ENCODE assay signal across 13 cellular contexts in the genomic region with DNA sequence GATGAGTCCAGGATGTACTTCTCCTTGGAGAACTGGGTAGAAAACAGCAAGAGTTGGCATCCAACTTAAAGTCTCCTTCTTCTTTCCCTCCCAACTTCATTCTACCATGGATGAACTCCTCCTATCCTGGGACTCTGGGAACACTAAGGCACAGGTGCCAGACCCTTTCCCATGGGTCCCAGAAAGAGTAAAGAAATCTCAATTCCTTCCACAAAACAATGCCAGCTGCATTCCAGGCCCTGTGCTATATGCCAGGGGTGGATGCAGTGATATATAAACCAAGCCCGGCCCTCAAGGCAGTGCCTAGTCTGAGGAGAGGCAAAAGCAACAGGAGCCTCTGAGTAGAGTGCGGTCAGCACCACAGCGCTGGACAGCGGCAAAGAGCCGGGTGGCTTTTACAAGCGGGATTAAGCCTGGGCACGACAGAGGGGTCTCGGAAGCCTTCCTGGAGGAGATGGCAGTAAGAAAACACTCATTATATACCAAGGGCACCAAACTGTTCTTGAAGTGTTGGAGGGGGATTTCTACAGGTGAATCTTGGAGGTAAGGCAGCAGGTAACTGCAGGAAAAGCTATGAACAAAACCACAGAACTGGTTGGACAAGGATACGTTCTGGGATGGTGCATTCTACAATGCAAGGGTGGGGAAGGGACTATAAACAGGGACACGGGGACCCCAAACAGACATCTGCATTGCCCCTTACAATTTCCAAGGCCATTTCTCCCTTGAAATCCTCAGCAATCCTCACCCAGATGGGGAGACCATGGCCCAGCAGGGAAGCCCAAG. TPM values are rescaled to one million over a fixed set of nuclear protein-coding genes. Genes with fewer than 3 reads are reported as not detected.
DNase-seq lines count a peak whose midpoint lies in the region; ATAC-seq and TF ChIP-seq lines count a peak whose summit lies in the region.
"Had no signal": no experiment of that assay in that cellular context is flagged by ENCODE, and none has a peak within 500 bp of the region (broad histone marks: within the 10 kb centered on the region; RNA-seq: fewer than 3 reads in every experiment).

No MANE protein-coding gene starts in this region.

- H3K27me3 Mint-ChIP-seq in endodermal cell (ENCODE audit: insufficient read depth) = peaks cover 47% of the 10 kb centered on the region
- H3K27me3 Mint-ChIP-seq: activated T-helper 17 cell treated with anti-CD3 and anti-CD28 coated beads, Interleukin-2, amount 50 U/mL, for 72 hours had no signal

- intact Hi-C loops in mucosa of descending colon (cut with DNase I, micrococcal nuclease) = no loop called here

- H3K36me3 Mint-ChIP-seq in endodermal cell (ENCODE audit: low read depth) = no peaks in the 10 kb centered on the region

- POLR2A ChIA-PET in GM10248 (lab: Yijun Ruan, JAX) = no interaction called here

- H3K4me1 ChIP-seq in endodermal cell (ENCODE audit: control insufficient read depth, insufficient read depth, low read length) (no peaks in the 10 kb centered on the region), mucosa of descending colon (ENCODE audit: low read depth) (no peaks in the 10 kb centered on the region)

- H3K9me3 ChIP-seq in endodermal cell (ENCODE audit: control insufficient read depth, low read length) (no peaks in the 10 kb centered on the region), mucosa of descending colon (no peaks in the 10 kb centered on the region)

- WGBS in endodermal cell (ENCODE audit: insufficient coverage in 1 of 2, insufficient read length in 1 of 2), 2 experiments = 39 to 48% methylated on average over 4 to 10 of the region's 10 CpGs

- CTCF ChIA-PET in GM10248 (lab: Yijun Ruan, JAX) = interaction anchor here (0.9 to 4.2 kb wide), 2 partner anchors 16 to 170 kb away, joined by 3 to 17 read pairs; partner anchors contain the start of gene TOR2A

- ATAC-seq in mucosa of descending colon = peak; percentile 44
- ATAC-seq: activated T-helper 17 cell treated with anti-CD3 and anti-CD28 coated beads, Interleukin-2, amount 50 U/mL, for 72 hours had no signal

- H3K27ac Mint-ChIP-seq in endodermal cell = no peak overlapping the region

- TF ChIP-seq CTCF in endodermal cell (conservative IDR thresholded peaks at IDR 0.05) = no peak
- TF ChIP-seq CTCF in mucosa of descending colon (IDR thresholded peaks at IDR 0.05) = no peak
- TF ChIP-seq CTCF in GM10248 (IDR thresholded peaks at IDR 0.05; ENCODE audit: control extremely low read depth, extremely low read depth, low read depth, missing control alignments) = no peak
- TF ChIP-seq CTCF in GM13976 (IDR thresholded peaks at IDR 0.05; ENCODE audit: borderline replicate concordance, control extremely low read depth, extremely low read depth, insufficient read depth, missing control alignments) = no peak

- H3K9ac ChIP-seq in endodermal cell (ENCODE audit: extremely low read depth, low read length, poor library complexity, severe bottlenecking) = no peak overlapping the region

- no peaks in the 10 kb centered on the region for H3K4me1 Mint-ChIP-seq in endodermal cell

- no peak overlapping the region for H3K4me3 Mint-ChIP-seq in endodermal cell
- H3K4me3 Mint-ChIP-seq: activated T-helper 17 cell treated with anti-CD3 and anti-CD28 coated beads, Interleukin-2, amount 50 U/mL, for 72 hours had no signal

- H3K4me3 ChIP-seq in endodermal cell (ENCODE audit: low read length) (no peak overlapping the region), mucosa of descending colon (no peak overlapping the region)
- H3K4me3 ChIP-seq: PC-9 had no signal

- H3K9me3 Mint-ChIP-seq in endodermal cell = no peaks in the 10 kb centered on the region
- H3K9me3 Mint-ChIP-seq: activated T-helper 17 cell treated with anti-CD3 and anti-CD28 coated beads, Interleukin-2, amount 50 U/mL, for 72 hours had no signal

- in situ Hi-C loops in Caki2 (cut with HindIII; ENCODE audit: low pct_unique_long_range_greater_than_20kb, low sequenced_read_pairs) (no loop called here), GM13976 (cut with MboI; ENCODE audit: low sequenced_read_pairs, unreplicated experiment) (no loop called here)

- DNase-seq in Caki2 (ENCODE audit: low read depth) (peak; percentile 31), LoVo (ENCODE audit: low spot score) (peak; percentile 21), endodermal cell (peak; percentile 87), mucosa of descending colon (peak in 1 of 3 donors; percentile 58), GM10248 (ENCODE audit: extremely low spot score) (no peak), NCI-H1694 treated with DMSO at 0.1 percent for 48 hours (lab: John Stamatoyannopoulos, UW) (no peak), GM13976 (ENCODE audit: low spot score) (no peak), occipital lobe (lab: John Stamatoyannopoulos, UW) (no peak)
- DNase-seq: dorsolateral prefrontal cortex, NCI-H1417 treated with DMSO at 0.1 percent for 48 hours had no signal

- no peak overlapping the region for H3K27ac ChIP-seq in endodermal cell (ENCODE audit: low read depth, low read length)
- H3K27ac ChIP-seq: PC-9, VCaP had no signal

- H3K36me3 ChIP-seq in endodermal cell (ENCODE audit: control insufficient read depth, insufficient read depth, low read length) (no peaks in the 10 kb centered on the region), mucosa of descending colon (ENCODE audit: low read depth) (no peaks in the 10 kb centered on the region)

- H3K27me3 ChIP-seq in endodermal cell (ENCODE audit: control insufficient read depth, insufficient read depth, low read length, poor library complexity, severe bottlenecking) = peaks cover 47% of the 10 kb centered on the region

RNA-seq across cellular contexts. Expression of gene TOR2A, which starts 16.4 kb away (rescaled TPM):
- 2.3 and 2.6 TPM in 2 replicates for total RNA-seq in Caki2 (2014; rRNA removed; shearing (Covaris generic); ENCODE audit: low replicate concordance)
- 10 to 100 TPM; 15.7 to 16.7 TPM for total RNA-seq in endodermal cell
- polyA plus RNA-seq in endodermal cell (2013, experiment 1 of 2) = 19.2 TPM
- polyA plus RNA-seq in endodermal cell (2013, experiment 2 of 2) = 15.7 TPM
- total RNA-seq in mucosa of descending colon = 10 to 100 TPM; 19.7 to 30.2 (median 28.2) TPM
- 7.0 TPM for total RNA-seq in occipital lobe

RNA-seq across cellular contexts. Expression of gene SH2D3C, which starts 27.0 kb away (rescaled TPM):
- total RNA-seq in Caki2 (2014; rRNA removed; shearing (Covaris generic); ENCODE audit: low replicate concordance) = not detected in 2 replicates
- 1 to 10 TPM in 1 of 2 donors, under 1 TPM in 1; 0.77 to 1.4 TPM for total RNA-seq in endodermal cell
- 5.3 TPM for polyA plus RNA-seq in endodermal cell (2013, experiment 1 of 2)
- 5.3 TPM for polyA plus RNA-seq in endodermal cell (2013, experiment 2 of 2)
- total RNA-seq in mucosa of descending colon = 1 to 10 TPM; 3.2 to 7.4 (median 4.7) TPM
- 5.1 TPM for total RNA-seq in occipital lobe

RNA-seq across cellular contexts. Expression of gene CDK9, which starts 34.4 kb away (rescaled TPM):
- total RNA-seq in Caki2 (2014; rRNA removed; shearing (Covaris generic); ENCODE audit: low replicate concordance) = 38.3 and 51.9 TPM in 2 replicates
- total RNA-seq in endodermal cell = 100 to 1,000 TPM in 1 of 2 donors, 10 to 100 TPM in 1; 97.1 to 101 TPM
- 58.2 TPM for polyA plus RNA-seq in endodermal cell (2013, experiment 1 of 2)
- polyA plus RNA-seq in endodermal cell (2013, experiment 2 of 2) = 58.0 TPM
- 100 to 1,000 TPM in 1 of 3 donors, 10 to 100 TPM in 2; 67.8 to 111 (median 75.9) TPM for total RNA-seq in mucosa of descending colon
- 45.1 TPM for total RNA-seq in occipital lobe

RNA-seq across cellular contexts. Expression of gene TTC16, which starts 35.6 kb away (rescaled TPM):
- 0.67 TPM in 1 of 2 replicates, not detected in the other for total RNA-seq in Caki2 (2014; rRNA removed; shearing (Covaris generic); ENCODE audit: low replicate concordance)
- not detected for total RNA-seq in endodermal cell
- polyA plus RNA-seq in endodermal cell (2013, experiment 1 of 2) = not detected
- polyA plus RNA-seq in endodermal cell (2013, experiment 2 of 2) = not detected
- under 1 TPM in 1 of 3 donors, not detected in 2; 0.31 TPM for total RNA-seq in mucosa of descending colon
- total RNA-seq in occipital lobe = not detected

RNA-seq across cellular contexts. Expression of gene PTRH1, which starts 36.0 kb away (rescaled TPM):
- total RNA-seq in Caki2 (2014; rRNA removed; shearing (Covaris generic); ENCODE audit: low replicate concordance) = 15.6 and 58.3 TPM in 2 replicates
- 10 to 100 TPM; 15.2 to 18.7 TPM for total RNA-seq in endodermal cell
- 8.2 TPM for polyA plus RNA-seq in endodermal cell (2013, experiment 1 of 2)
- polyA plus RNA-seq in endodermal cell (2013, experiment 2 of 2) = 7.1 TPM
- total RNA-seq in mucosa of descending colon = 10 to 100 TPM in 2 of 3 donors, 1 to 10 TPM in 1; 5.1 to 10.5 (median 10.3) TPM
- 5.0 TPM for total RNA-seq in occipital lobe

Comparison
In these comparisons a context has a peak if more than half of its experiments do, and no peak if none do; other contexts are left out.
1. DNase-seq: peak in Caki2 (single experiment), LoVo (single experiment) and endodermal cell (single experiment); none in GM10248 (single experiment), NCI-H1694 treated with DMSO at 0.1 percent for 48 hours (single experiment), GM13976 (single experiment) and occipital lobe (single experiment).